10 cellular contexts compared by ENCODE assay signal in genomic region chr4:145679991-145680455, GRCh38. TPM values are rescaled to one million over a fixed set of nuclear protein-coding genes. Genes with fewer than 3 reads are reported as not detected.
DNase-seq lines count a peak whose midpoint lies in the region; ATAC-seq and TF ChIP-seq lines count a peak whose summit lies in the region.
"Had no signal": no experiment of that assay in that cellular context is flagged by ENCODE, and none has a peak within 500 bp of the region (broad histone marks: within the 10 kb centered on the region; RNA-seq: fewer than 3 reads in every experiment).

Gene C4orf51, plus strand, starts transcription at chr4:145680146. Its CDS starts 58 bp downstream, at chr4:145680204.

- H3K9me3 ChIP-seq in PC-9 (ENCODE audit: insufficient read depth, low read depth) (no peaks in the 10 kb centered on the region), parathyroid adenoma (ENCODE audit: control insufficient read depth, low read length) (no peaks in the 10 kb centered on the region)

- DNase-seq in Daoy (ENCODE audit: low read depth): peak; percentile 51
- peak; percentile 27 to 86 for DNase-seq in PC-9
- peak; percentile 48 for DNase-seq in fibroblast of pulmonary artery (ENCODE audit: low read depth)
- DNase-seq in sciatic nerve (ENCODE audit: low spot score): no peak
- no peak for DNase-seq in OCI-M2 (lab: John Stamatoyannopoulos, UW; ENCODE audit: unreplicated experiment)
- no peak for DNase-seq in T-cell
- DNase-seq: activated naive CD4-positive, alpha-beta T cell treated with Interleukin-2 at 50 U/mL for 16 hours had no signal

- H3F3A ChIP-seq in PC-9 (ENCODE audit: insufficient read depth, low read depth): peaks cover 13% of the 10 kb centered on the region; the same call in 1 of the 2 replicates

- no peak within 1 kb of the TSS for H3K27ac Mint-ChIP-seq in T-cell

- H3K36me3 ChIP-seq in PC-9 (ENCODE audit: low read depth) (no peaks in the 10 kb centered on the region), parathyroid adenoma (ENCODE audit: control insufficient read depth, insufficient read depth, low read length) (no peaks in the 10 kb centered on the region)

- H3K4me1 ChIP-seq in PC-9 (replicated peaks; ENCODE audit: insufficient read depth) (peaks cover 20% of the 10 kb centered on the region), parathyroid adenoma (peaks cover 3% of the 10 kb centered on the region)

- no peaks in the 10 kb centered on the region for H4K20me1 ChIP-seq in PC-9 (ENCODE audit: insufficient read depth)

- BruUV-seq in PC-9 (replicated peaks; lab: Mats Ljungman, UMichigan): no TSS peak

- peak within 1 kb of the TSS; percentile 60 for H3K27ac ChIP-seq in PC-9
- H3K27ac ChIP-seq in parathyroid adenoma: peak within 1 kb of the TSS; percentile 32

- no peak for ATAC-seq in sciatic nerve
- no peak for ATAC-seq in HG03045 (IDR thresholded peaks at IDR 0.05; ENCODE audit: unreplicated experiment)
- no peak for ATAC-seq in T-cell (replicated peaks in 1 of 4)

- H3K4me3 ChIP-seq in PC-9 (no peak within 1 kb of the TSS), fibroblast of pulmonary artery (replicated peaks; ENCODE audit: low read depth, low read length) (no peak within 1 kb of the TSS), parathyroid adenoma (ENCODE audit: low read depth, low read length) (peak within 1 kb of the TSS; percentile 11)
- H3K4me3 ChIP-seq: skin epidermis had no signal

- no peak for TF ChIP-seq CTCF in PC-9 (conservative IDR thresholded peaks at IDR 0.05)
- no peak for TF ChIP-seq CTCF in fibroblast of pulmonary artery (IDR thresholded peaks at IDR 0.05; ENCODE audit: low read length, missing control alignments)
- no peak for TF ChIP-seq CTCF in parathyroid adenoma (IDR thresholded peaks at IDR 0.05)

- H3K27me3 Mint-ChIP-seq in T-cell: peaks cover 14 to 18% of the 10 kb centered on the region in 2 donors

- no peaks in the 10 kb centered on the region for H3K36me3 Mint-ChIP-seq in T-cell

- no peaks in the 10 kb centered on the region for H3K9me2 ChIP-seq in PC-9 (ENCODE audit: insufficient read depth)

- CTCF ChIA-PET in PC-9 (lab: Charles Lee) (no interaction called here), T-cell (lab: Charles Lee) (no interaction called here)

- H3K9ac ChIP-seq in parathyroid adenoma: no peak within 1 kb of the TSS

- POLR2A ChIA-PET in PC-9 (lab: Charles Lee; ENCODE audit: unreplicated experiment): interaction anchor here (0.7 kb wide), 3 partner anchors 53 to 196 kb away, joined by 3 to 5 read pairs (median 3); partner anchors contain the start of gene MMAA
- POLR2A ChIA-PET in T-cell (lab: Charles Lee): no interaction called here

- H2AFZ ChIP-seq in PC-9 (peak within 1 kb of the TSS; percentile 43; the same call in 1 of the 2 replicates), parathyroid adenoma (peak within 1 kb of the TSS; percentile 62)

- intact Hi-C loops in PC-9 (cut with micrococcal nuclease; ENCODE audit: unreplicated experiment) (loop anchor here (1.0 to 5.0 kb wide), 4 partner anchors 55 to 257 kb away; partner anchors contain the start of genes MMAA and ZNF827), sciatic nerve (cut with DNase I) (no loop called here)

- no peaks in the 10 kb centered on the region for H3K4me1 Mint-ChIP-seq in T-cell

- H3K4me3 Mint-ChIP-seq in T-cell: no peak within 1 kb of the TSS

- H3K9me3 Mint-ChIP-seq in T-cell: peaks cover 0 to 10% (median 5%) of the 10 kb centered on the region in 3 donors

- H3K79me2 ChIP-seq in PC-9 (ENCODE audit: low read depth) (no peaks in the 10 kb centered on the region), parathyroid adenoma (no peaks in the 10 kb centered on the region)

- H3K4me2 ChIP-seq in PC-9 (peak within 1 kb of the TSS; percentile 62), parathyroid adenoma (ENCODE audit: low read length) (peak within 1 kb of the TSS; percentile 33)

- no peaks in the 10 kb centered on the region for H3K27me3 ChIP-seq in PC-9 (ENCODE audit: insufficient read depth, low read depth)
- H3K27me3 ChIP-seq in parathyroid adenoma (ENCODE audit: control insufficient read depth, insufficient read depth, low read length): no peaks in the 10 kb centered on the region

RNA-seq across cellular contexts. Expression of gene C4orf51, which starts in this region (rescaled TPM):
- not detected in 2 replicates for total RNA-seq in Daoy (2014; rRNA removed; shearing (Covaris generic))
- total RNA-seq in PC-9 (2021): not detected in 2 replicates
- total RNA-seq in sciatic nerve: not detected
- total RNA-seq in T-cell: not detected

Comparison
In these comparisons a context has a peak if more than half of its experiments do, and no peak if none do; other contexts are left out.
1. Peak in DNase-seq in Daoy; RNA of the gene not detected or under 1 TPM.
2. Peak in DNase-seq, H3K27ac ChIP-seq and H3K4me2 ChIP-seq in PC-9; RNA of the gene not detected or under 1 TPM.